ENCODE assay signal across 10 cellular contexts in the genomic region with DNA sequence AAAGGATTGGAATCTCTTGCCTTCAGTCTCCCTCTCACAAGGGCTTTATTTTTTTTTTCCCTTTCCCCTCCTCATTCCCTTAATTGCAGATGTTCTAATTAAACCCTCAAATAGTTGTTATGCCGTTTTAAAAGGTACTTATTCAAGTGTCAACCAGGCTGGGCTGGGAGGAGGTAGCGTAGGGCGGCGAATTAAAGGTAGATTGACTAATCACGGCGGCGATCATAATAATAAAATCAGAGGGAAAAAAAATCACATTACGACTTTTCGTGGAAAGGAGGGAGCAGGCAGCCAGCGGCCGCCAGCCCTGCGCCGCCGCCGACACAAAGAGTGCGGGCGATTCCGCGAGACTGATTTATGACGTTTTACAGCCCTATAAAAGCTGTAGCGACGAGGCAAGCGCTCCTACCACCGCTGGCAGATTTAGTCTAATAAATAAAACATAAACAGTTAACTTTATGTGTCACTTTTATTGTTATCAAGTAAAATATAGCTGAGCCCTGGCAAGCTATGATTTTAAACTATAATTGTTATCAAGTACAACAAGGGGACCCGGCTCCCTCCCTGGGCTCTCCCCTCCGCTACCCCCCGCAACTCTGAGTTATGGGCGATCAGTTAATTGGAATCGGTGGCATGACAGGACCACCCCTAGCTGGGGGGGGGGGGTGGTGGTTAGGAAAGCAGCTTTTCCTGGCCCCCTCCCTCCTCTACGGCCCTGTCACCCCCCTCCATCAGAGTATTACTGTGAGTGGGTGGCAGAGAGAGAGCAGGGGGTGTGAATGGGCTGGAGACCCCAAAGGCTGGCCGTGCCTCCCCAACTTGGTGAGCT. TPM values are rescaled to one million over a fixed set of nuclear protein-coding genes. Genes with fewer than 3 reads are reported as not detected.
DNase-seq lines count a peak whose midpoint lies in the region; ATAC-seq and TF ChIP-seq lines count a peak whose summit lies in the region.
"Had no signal": no experiment of that assay in that cellular context is flagged by ENCODE, and none has a peak within 500 bp of the region (broad histone marks: within the 10 kb centered on the region; RNA-seq: fewer than 3 reads in every experiment).

No MANE protein-coding gene starts in this region.

- H3K9me2 ChIP-seq in SU-DHL-6 (replicated peaks; ENCODE audit: insufficient read depth, low read length): no peaks in the 10 kb centered on the region

- H3K9me3 ChIP-seq in SU-DHL-6 (ENCODE audit: insufficient read depth, low read length) (no peaks in the 10 kb centered on the region), tibial nerve (no peaks in the 10 kb centered on the region), Caco-2 (no peaks in the 10 kb centered on the region)

- CTCF ChIA-PET in activated naive CD4-positive, alpha-beta T cell treated with anti-CD3 and anti-CD28 coated beads for 36 hours (lab: Charles Lee): interaction anchor here (0.6 to 2.0 kb wide), 4 partner anchors 19 to 213 kb away, joined by 3 to 11 read pairs (median 6); a partner anchor contains a TSS
- CTCF ChIA-PET in Caco-2 (lab: Charles Lee): interaction anchor here (1.3 kb wide), 1 partner anchor 84 kb away, joined by 4 read pairs; no protein-coding TSS in a partner anchor

- TF ChIP-seq POLR2A in tibial nerve (IDR thresholded peaks at IDR 0.05): no peak

- H3K27me3 ChIP-seq in SU-DHL-6 (ENCODE audit: low read length) (no peaks in the 10 kb centered on the region), tibial nerve (peaks cover 0 to 19% of the 10 kb centered on the region in 2 donors), Caco-2 (replicated peaks; ENCODE audit: control insufficient read depth, insufficient read depth, low read length) (no peaks in the 10 kb centered on the region)

- H3K4me1 ChIP-seq in tibial nerve (peaks cover 0 to 72% (median 5%) of the 10 kb centered on the region in 4 donors), Caco-2 (peaks cover 14% of the 10 kb centered on the region)

- TF ChIP-seq CTCF in SU-DHL-6 (IDR thresholded peaks at IDR 0.05; ENCODE audit: insufficient read depth, low read length, poor library complexity, severe bottlenecking): no peak
- peak in 1 of 5 experiments; percentile 6 for TF ChIP-seq CTCF in tibial nerve (IDR thresholded peaks at IDR 0.05)
- no peak for TF ChIP-seq CTCF in Caco-2 (IDR thresholded peaks at IDR 0.05; ENCODE audit: insufficient read depth in 1 of 2, low read depth in 1 of 2, low read length in 1 of 2, severe bottlenecking in 1 of 2, unreplicated experiment in 1 of 2)

- WGBS in tibial nerve, 2 donors: 29 to 30% methylated on average over 31 of the region's 31 CpGs

- H3F3A ChIP-seq in SU-DHL-6 (ENCODE audit: insufficient read depth): no peaks in the 10 kb centered on the region

- no TSS peak for BruUV-seq in Caco-2 (replicated peaks; lab: Mats Ljungman, UMichigan)

- no peak overlapping the region for H3K4me3 ChIP-seq in SU-DHL-6 (ENCODE audit: insufficient read depth, low read length, poor library complexity, severe bottlenecking)
- peak overlapping the region in 2 of 4 donors; percentile 6 for H3K4me3 ChIP-seq in tibial nerve
- no peak overlapping the region for H3K4me3 ChIP-seq in Caco-2 (ENCODE audit: low read depth, low read length)

- H2AFZ ChIP-seq in SU-DHL-6 (ENCODE audit: low read depth, low read length, severe bottlenecking): no peak overlapping the region

- peaks cover 6% of the 10 kb centered on the region; the same call in 1 of the 2 replicates for H3K79me2 ChIP-seq in SU-DHL-6 (ENCODE audit: insufficient read depth, low read length)

- no peaks in the 10 kb centered on the region for H4K20me1 ChIP-seq in SU-DHL-6 (ENCODE audit: low read depth, low read length)

- no peak overlapping the region for H3K27ac Mint-ChIP-seq in activated naive CD4-positive, alpha-beta T cell treated with anti-CD3 and anti-CD28 coated beads, Interleukin-2, amount 50 U/mL, for 24 hours
- H3K27ac Mint-ChIP-seq in activated naive CD4-positive, alpha-beta T cell treated with anti-CD3 and anti-CD28 coated beads for 36 hours: no peak overlapping the region
- H3K27ac Mint-ChIP-seq in memory B cell (peak overlapping the region; percentile 93), Caco-2 (ENCODE audit: unreplicated experiment) (no peak overlapping the region)

- intact Hi-C loops in activated naive CD4-positive, alpha-beta T cell treated with anti-CD3 and anti-CD28 coated beads for 36 hours (cut with micrococcal nuclease): loop anchor here (5.0 kb wide), 2 partner anchors 80 to 100 kb away; a partner anchor contains a TSS
- intact Hi-C loops in Caco-2 (cut with micrococcal nuclease; ENCODE audit: unreplicated experiment): no loop called here

- peak overlapping the region; percentile 76 for H3K9ac ChIP-seq in SU-DHL-6 (ENCODE audit: low read length)
- H3K9ac ChIP-seq: KMS-11 had no signal

- H3K36me3 ChIP-seq in SU-DHL-6 (ENCODE audit: low read length): no peaks in the 10 kb centered on the region
- H3K36me3 ChIP-seq in tibial nerve: no peaks in the 10 kb centered on the region
- no peaks in the 10 kb centered on the region for H3K36me3 ChIP-seq in Caco-2 (ENCODE audit: control insufficient read depth, insufficient read depth, low read length)

- H3K4me1 Mint-ChIP-seq in activated naive CD4-positive, alpha-beta T cell treated with anti-CD3 and anti-CD28 coated beads, Interleukin-2, amount 50 U/mL, for 24 hours: peaks cover 41% of the 10 kb centered on the region
- peaks cover 25% of the 10 kb centered on the region for H3K4me1 Mint-ChIP-seq in activated naive CD4-positive, alpha-beta T cell treated with anti-CD3 and anti-CD28 coated beads for 36 hours (ENCODE audit: low read depth)
- H3K4me1 Mint-ChIP-seq in memory B cell (peaks cover 30% of the 10 kb centered on the region), Caco-2 (ENCODE audit: low read depth, unreplicated experiment) (peaks cover 23% of the 10 kb centered on the region)

- H3K4me3 Mint-ChIP-seq in activated naive CD4-positive, alpha-beta T cell treated with anti-CD3 and anti-CD28 coated beads, Interleukin-2, amount 50 U/mL, for 24 hours: peak overlapping the region; percentile 3
- H3K4me3 Mint-ChIP-seq in activated naive CD4-positive, alpha-beta T cell treated with anti-CD3 and anti-CD28 coated beads for 36 hours: no peak overlapping the region
- H3K4me3 Mint-ChIP-seq in memory B cell (peak overlapping the region; percentile 98), Caco-2 (ENCODE audit: unreplicated experiment) (no peak overlapping the region)

- DNase-seq in activated naive CD4-positive, alpha-beta T cell treated with anti-CD3 and anti-CD28 coated beads for 36 hours: no peak
- no peak for DNase-seq in memory B cell (ENCODE audit: low spot score in 2 of 2)
- DNase-seq in tibial nerve (ENCODE audit: low spot score in 2 of 2): no peak
- DNase-seq in amniotic stem cell (lab: John Stamatoyannopoulos, UW): no peak
- no peak for DNase-seq in Caco-2

- ATAC-seq in memory B cell (ENCODE audit: low read depth): no peak
- no peak for ATAC-seq in GM21717 (IDR thresholded peaks at IDR 0.05; ENCODE audit: unreplicated experiment)

- H3K4me2 ChIP-seq in SU-DHL-6 (ENCODE audit: low read depth, low read length, poor library complexity, severe bottlenecking): peak overlapping the region; percentile 68
- H3K4me2 ChIP-seq: KMS-11 had no signal

- H3K27ac ChIP-seq in SU-DHL-6 (ENCODE audit: low read depth, low read length): no peak overlapping the region; the same call in 1 of the 2 replicates
- H3K27ac ChIP-seq in tibial nerve: peak overlapping the region; percentile 72 to 89 (median 84)
- H3K27ac ChIP-seq: C4-2B, KMS-11 had no signal

- peaks cover 72% of the 10 kb centered on the region for H3K27me3 Mint-ChIP-seq in activated naive CD4-positive, alpha-beta T cell treated with anti-CD3 and anti-CD28 coated beads, Interleukin-2, amount 50 U/mL, for 24 hours
- peaks cover 70% of the 10 kb centered on the region for H3K27me3 Mint-ChIP-seq in activated naive CD4-positive, alpha-beta T cell treated with anti-CD3 and anti-CD28 coated beads for 36 hours (ENCODE audit: low read depth)
- H3K27me3 Mint-ChIP-seq in memory B cell (peaks cover 15% of the 10 kb centered on the region), Caco-2 (ENCODE audit: insufficient read depth, unreplicated experiment) (no peaks in the 10 kb centered on the region)

- H3K9me3 Mint-ChIP-seq in activated naive CD4-positive, alpha-beta T cell treated with anti-CD3 and anti-CD28 coated beads, Interleukin-2, amount 50 U/mL, for 24 hours: no peaks in the 10 kb centered on the region
- no peaks in the 10 kb centered on the region for H3K9me3 Mint-ChIP-seq in activated naive CD4-positive, alpha-beta T cell treated with anti-CD3 and anti-CD28 coated beads for 36 hours
- no peaks in the 10 kb centered on the region for H3K9me3 Mint-ChIP-seq in memory B cell
- no peaks in the 10 kb centered on the region for H3K9me3 Mint-ChIP-seq in Caco-2 (ENCODE audit: unreplicated experiment)

- POLR2A ChIA-PET in Caco-2 (lab: Charles Lee): no interaction called here

- TF ChIP-seq EP300 in tibial nerve (IDR thresholded peaks at IDR 0.05): no peak

- H3K36me3 Mint-ChIP-seq in activated naive CD4-positive, alpha-beta T cell treated with anti-CD3 and anti-CD28 coated beads, Interleukin-2, amount 50 U/mL, for 24 hours: no peaks in the 10 kb centered on the region
- H3K36me3 Mint-ChIP-seq in activated naive CD4-positive, alpha-beta T cell treated with anti-CD3 and anti-CD28 coated beads for 36 hours (ENCODE audit: low read depth): no peaks in the 10 kb centered on the region
- peaks cover 2% of the 10 kb centered on the region for H3K36me3 Mint-ChIP-seq in memory B cell
- no peaks in the 10 kb centered on the region for H3K36me3 Mint-ChIP-seq in Caco-2 (ENCODE audit: insufficient read depth, unreplicated experiment)

RNA-seq across cellular contexts. Expression of a gene that starts 1.5 kb away (rescaled TPM):
- under 1 TPM in 1 of 2 experiments, not detected in 1; 0.12 TPM for total RNA-seq in activated naive CD4-positive, alpha-beta T cell treated with anti-CD3 and anti-CD28 coated beads for 36 hours
- total RNA-seq in tibial nerve: 1 to 10 TPM; 2.7 to 8.1 (median 4.1) TPM
- 2.9 and 4.1 TPM in 2 replicates for total RNA-seq in Caco-2 (2022)

RNA-seq across cellular contexts. Expression of a gene that starts 19.3 kb away (rescaled TPM):
- total RNA-seq in activated naive CD4-positive, alpha-beta T cell treated with anti-CD3 and anti-CD28 coated beads for 36 hours: not detected
- total RNA-seq in tibial nerve: 1 to 10 TPM; 1.4 to 2.7 (median 1.7) TPM
- total RNA-seq in Caco-2 (2022): 3.4 and 3.6 TPM in 2 replicates

RNA-seq across cellular contexts. Expression of a gene that starts 23.9 kb away (rescaled TPM):
- total RNA-seq in activated naive CD4-positive, alpha-beta T cell treated with anti-CD3 and anti-CD28 coated beads for 36 hours: not detected
- total RNA-seq in tibial nerve (10 to 100 TPM in 1 of 4 donors, 1 to 10 TPM in 3; 3.6 to 17.3 (median 7.2) TPM), Caco-2 (2022) (10.2 and 12.1 TPM in 2 replicates)

RNA-seq across cellular contexts. Expression of a gene that starts 43.3 kb away (rescaled TPM):
- total RNA-seq in activated naive CD4-positive, alpha-beta T cell treated with anti-CD3 and anti-CD28 coated beads for 36 hours: not detected
- total RNA-seq in tibial nerve (1 to 10 TPM in 3 of 4 donors, under 1 TPM in 1; 0.98 to 2.3 (median 2.0) TPM), Caco-2 (2022) (10.8 and 11.3 TPM in 2 replicates)

RNA-seq across cellular contexts. Expression of a gene that starts 52.2 kb away (rescaled TPM):
- total RNA-seq in activated naive CD4-positive, alpha-beta T cell treated with anti-CD3 and anti-CD28 coated beads for 36 hours: not detected
- total RNA-seq in tibial nerve: 10 to 100 TPM in 1 of 4 donors, 1 to 10 TPM in 3; 4.4 to 10.5 (median 7.9) TPM
- 2.9 and 3.1 TPM in 2 replicates for total RNA-seq in Caco-2 (2022)

Comparison
In these comparisons a context has a peak if more than half of its experiments do, and no peak if none do; other contexts are left out.
1. H3K4me3 Mint-ChIP-seq: peak in activated naive CD4-positive, alpha-beta T cell treated with anti-CD3 and anti-CD28 coated beads, Interleukin-2, amount 50 U/mL, for 24 hours (single experiment) and memory B cell (single experiment); none in activated naive CD4-positive, alpha-beta T cell treated with anti-CD3 and anti-CD28 coated beads for 36 hours (single experiment) and Caco-2 (single experiment).
2. RNA of a gene that starts 23.9 kb away (total RNA-seq): 10.2 to 12.1 TPM in Caco-2 and 3.6 to 17.3 TPM in tibial nerve; not detected in activated naive CD4-positive, alpha-beta T cell treated with anti-CD3 and anti-CD28 coated beads for 36 hours; every median in the first group is over 4 times any median in the second.